1 cellular context compared by ENCODE assay signal in the genomic region with DNA sequence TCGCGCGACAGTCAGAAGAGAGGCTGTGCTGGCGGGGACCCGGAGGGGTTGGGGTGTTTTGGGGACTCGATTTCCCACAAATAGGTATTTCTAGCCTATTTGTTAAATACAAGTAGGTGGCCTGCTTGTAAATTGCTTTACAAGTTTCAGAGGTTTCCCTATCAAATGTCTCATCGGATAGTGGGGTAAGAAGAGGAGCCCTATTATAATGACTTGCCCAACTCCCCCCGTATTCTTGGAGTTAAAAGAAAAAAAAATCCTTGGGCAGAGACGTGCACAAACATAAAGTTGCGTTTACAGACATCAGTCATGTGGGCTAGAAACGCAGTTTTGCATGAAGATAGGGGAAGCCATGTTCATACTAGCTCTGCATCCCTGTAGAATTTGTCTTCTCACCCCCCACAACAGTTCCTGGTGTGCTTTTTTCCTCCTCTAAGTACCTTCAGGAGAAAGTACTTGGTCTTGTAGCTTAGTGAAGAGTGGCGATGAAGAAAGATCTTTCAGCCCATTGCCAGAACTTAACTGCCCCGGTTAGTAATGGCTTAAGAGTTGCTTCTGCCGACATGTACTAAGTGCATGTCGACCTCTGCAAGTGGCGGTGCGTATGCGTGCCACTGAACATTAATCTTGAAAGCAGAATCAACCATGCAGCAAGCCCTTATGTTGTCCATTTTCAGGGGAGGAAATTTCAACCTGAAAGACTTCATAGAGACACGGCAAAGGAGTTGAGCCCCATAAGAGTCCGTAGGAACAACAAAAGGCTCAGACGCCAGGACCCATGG.
TF ChIP-seq lines count a peak whose summit lies in the region.

No MANE protein-coding gene starts in this region.

TF ChIP-seq in HepG2, 621 proteins besides CTCF, POLR2A, EP300 and RAD21 (continues in another document):
- TF ChIP-seq ZBTB7A (CRISPR knock-in tag; IDR thresholded peaks at IDR 0.05) (no peak), MTERF4 (CRISPR knock-in tag; IDR thresholded peaks at IDR 0.05) (no peak), KLF16 (CRISPR knock-in tag; IDR thresholded peaks at IDR 0.05) (no peak), ZNF549 (CRISPR knock-in tag; IDR thresholded peaks at IDR 0.05) (no peak), ZNF616 (CRISPR knock-in tag; IDR thresholded peaks at IDR 0.05; ENCODE audit: low read depth) (no peak), SAP130 (CRISPR knock-in tag; IDR thresholded peaks at IDR 0.05; ENCODE audit: low read depth) (no peak), ZNF83 (CRISPR knock-in tag; IDR thresholded peaks at IDR 0.05; ENCODE audit: borderline replicate concordance) (no peak), REXO4 (CRISPR knock-in tag; IDR thresholded peaks at IDR 0.05; ENCODE audit: borderline replicate concordance) (no peak), ZNF780A (CRISPR knock-in tag; IDR thresholded peaks at IDR 0.05) (no peak), NCOA5 (CRISPR knock-in tag; IDR thresholded peaks at IDR 0.05) (no peak), CBX5 (CRISPR knock-in tag; IDR thresholded peaks at IDR 0.05; ENCODE audit: borderline replicate concordance) (no peak), NAIF1 (CRISPR knock-in tag; IDR thresholded peaks at IDR 0.05; ENCODE audit: borderline replicate concordance) (no peak), ZNF776 (CRISPR knock-in tag; IDR thresholded peaks at IDR 0.05) (no peak), KMT2A (CRISPR knock-in tag; IDR thresholded peaks at IDR 0.05) (no peak), RXRB (CRISPR knock-in tag; IDR thresholded peaks at IDR 0.05; ENCODE audit: borderline replicate concordance) (no peak), HCFC1 (IDR thresholded peaks at IDR 0.05; ENCODE audit: low read depth, low read length) (no peak), HNRNPK (IDR thresholded peaks at IDR 0.05; ENCODE audit: low read depth, low read length, poor library complexity, severe bottlenecking) (no peak), CSRNP1 (CRISPR knock-in tag; IDR thresholded peaks at IDR 0.05) (peak; percentile 8), ZKSCAN5 (CRISPR knock-in tag; IDR thresholded peaks at IDR 0.05) (no peak), BCLAF1 (IDR thresholded peaks at IDR 0.05) (no peak), ZKSCAN8 (CRISPR knock-in tag; IDR thresholded peaks at IDR 0.05; ENCODE audit: borderline replicate concordance) (no peak), ZNF747 (CRISPR knock-in tag; IDR thresholded peaks at IDR 0.05; ENCODE audit: borderline replicate concordance) (peak; percentile 10; the same call in 1 of the 2 replicates), NR2F2 (IDR thresholded peaks at IDR 0.05; ENCODE audit: borderline replicate concordance, low read depth) (0 out of 2 replicates have a peak, but pooled peaks have one; percentile 0), SOX5 (CRISPR knock-in tag; IDR thresholded peaks at IDR 0.05; ENCODE audit: borderline replicate concordance) (no peak), RORA (CRISPR knock-in tag; IDR thresholded peaks at IDR 0.05) (no peak), ZNF639 (CRISPR knock-in tag; conservative IDR thresholded peaks at IDR 0.05) (no peak), ZNF224 (CRISPR knock-in tag; IDR thresholded peaks at IDR 0.05) (0 out of 2 replicates have a peak, but pooled peaks have one; percentile 9), AHDC1 (CRISPR knock-in tag; IDR thresholded peaks at IDR 0.05; ENCODE audit: borderline replicate concordance) (no peak), ZNF354B (CRISPR knock-in tag; IDR thresholded peaks at IDR 0.05) (no peak), NCOR1 (IDR thresholded peaks at IDR 0.05; ENCODE audit: borderline replicate concordance, low read length) (no peak), ZNF782 (CRISPR knock-in tag; IDR thresholded peaks at IDR 0.05; ENCODE audit: borderline replicate concordance) (0 out of 2 replicates have a peak, but pooled peaks have one; percentile 6)
- TF ChIP-seq, protein P1, sequence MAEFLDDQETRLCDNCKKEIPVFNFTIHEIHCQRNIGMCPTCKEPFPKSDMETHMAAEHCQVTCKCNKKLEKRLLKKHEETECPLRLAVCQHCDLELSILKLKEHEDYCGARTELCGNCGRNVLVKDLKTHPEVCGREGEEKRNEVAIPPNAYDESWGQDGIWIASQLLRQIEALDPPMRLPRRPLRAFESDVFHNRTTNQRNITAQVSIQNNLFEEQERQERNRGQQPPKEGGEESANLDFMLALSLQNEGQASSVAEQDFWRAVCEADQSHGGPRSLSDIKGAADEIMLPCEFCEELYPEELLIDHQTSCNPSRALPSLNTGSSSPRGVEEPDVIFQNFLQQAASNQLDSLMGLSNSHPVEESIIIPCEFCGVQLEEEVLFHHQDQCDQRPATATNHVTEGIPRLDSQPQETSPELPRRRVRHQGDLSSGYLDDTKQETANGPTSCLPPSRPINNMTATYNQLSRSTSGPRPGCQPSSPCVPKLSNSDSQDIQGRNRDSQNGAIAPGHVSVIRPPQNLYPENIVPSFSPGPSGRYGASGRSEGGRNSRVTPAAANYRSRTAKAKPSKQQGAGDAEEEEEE (CRISPR knock-in tag; IDR thresholded peaks at IDR 0.05; ENCODE audit: borderline replicate concordance): no peak
- TF ChIP-seq, protein P2, sequence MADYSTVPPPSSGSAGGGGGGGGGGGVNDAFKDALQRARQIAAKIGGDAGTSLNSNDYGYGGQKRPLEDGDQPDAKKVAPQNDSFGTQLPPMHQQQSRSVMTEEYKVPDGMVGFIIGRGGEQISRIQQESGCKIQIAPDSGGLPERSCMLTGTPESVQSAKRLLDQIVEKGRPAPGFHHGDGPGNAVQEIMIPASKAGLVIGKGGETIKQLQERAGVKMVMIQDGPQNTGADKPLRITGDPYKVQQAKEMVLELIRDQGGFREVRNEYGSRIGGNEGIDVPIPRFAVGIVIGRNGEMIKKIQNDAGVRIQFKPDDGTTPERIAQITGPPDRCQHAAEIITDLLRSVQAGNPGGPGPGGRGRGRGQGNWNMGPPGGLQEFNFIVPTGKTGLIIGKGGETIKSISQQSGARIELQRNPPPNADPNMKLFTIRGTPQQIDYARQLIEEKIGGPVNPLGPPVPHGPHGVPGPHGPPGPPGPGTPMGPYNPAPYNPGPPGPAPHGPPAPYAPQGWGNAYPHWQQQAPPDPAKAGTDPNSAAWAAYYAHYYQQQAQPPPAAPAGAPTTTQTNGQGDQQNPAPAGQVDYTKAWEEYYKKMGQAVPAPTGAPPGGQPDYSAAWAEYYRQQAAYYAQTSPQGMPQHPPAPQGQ (CRISPR knock-in tag; IDR thresholded peaks at IDR 0.05; ENCODE audit: borderline replicate concordance): no peak
- TF ChIP-seq, protein P3, sequence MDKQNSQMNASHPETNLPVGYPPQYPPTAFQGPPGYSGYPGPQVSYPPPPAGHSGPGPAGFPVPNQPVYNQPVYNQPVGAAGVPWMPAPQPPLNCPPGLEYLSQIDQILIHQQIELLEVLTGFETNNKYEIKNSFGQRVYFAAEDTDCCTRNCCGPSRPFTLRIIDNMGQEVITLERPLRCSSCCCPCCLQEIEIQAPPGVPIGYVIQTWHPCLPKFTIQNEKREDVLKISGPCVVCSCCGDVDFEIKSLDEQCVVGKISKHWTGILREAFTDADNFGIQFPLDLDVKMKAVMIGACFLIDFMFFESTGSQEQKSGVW (CRISPR knock-in tag; IDR thresholded peaks at IDR 0.05; ENCODE audit: borderline replicate concordance): no peak
